ENCODE assay signal across 29 cellular contexts in genomic region chr1:181175356-181175755, GRCh38.
"Had no signal": no experiment of that assay in that cellular context is flagged by ENCODE, and none has a peak within 500 bp of the region (broad histone marks: within the 10 kb centered on the region; RNA-seq: fewer than 3 reads in every experiment).

No MANE protein-coding gene starts in this region.

- H3K27ac Mint-ChIP-seq: memory B cell; natural killer cell treated with Interleukin-12 subunit alpha and Interleukin-12 subunit beta and Interleukin-15 and Interleukin-18, amount 100 ng/mL, for 72 hours; neural progenitor cell; stimulated activated memory B cell treated with anti-CD40 and anti-IgM and Interleukin-4, amounts not matched to agents 10 μg/mL and 1 μg/mL and 100 μg/mL, for 72 hours; stimulated activated naive CD8-positive, alpha-beta T cell treated with anti-CD3 and anti-CD28 coated beads, Interleukin-15, Interleukin-2, amounts not matched to agents 100 ng/mL and 50 ng/mL, for 24 hours had no signal

- H3K9me3 Mint-ChIP-seq: memory B cell; natural killer cell treated with Interleukin-12 subunit alpha and Interleukin-12 subunit beta and Interleukin-15 and Interleukin-18, amount 100 ng/mL, for 72 hours; stimulated activated memory B cell treated with anti-CD40 and anti-IgM and Interleukin-4, amounts not matched to agents 10 μg/mL and 1 μg/mL and 100 μg/mL, for 72 hours; stimulated activated naive CD8-positive, alpha-beta T cell treated with anti-CD3 and anti-CD28 coated beads, Interleukin-15, Interleukin-2, amounts not matched to agents 100 ng/mL and 50 ng/mL, for 24 hours had no signal

- FAIRE-seq: keratinocyte had no signal

- ATAC-seq: gastroesophageal sphincter; left lung; lower lobe of right lung; natural killer cell treated with Interleukin-12 subunit alpha and Interleukin-12 subunit beta and Interleukin-15 and Interleukin-18, amount 100 ng/mL, for 72 hours; stimulated activated memory B cell treated with anti-CD40 and anti-IgM and Interleukin-4, amounts not matched to agents 10 μg/mL and 1 μg/mL and 100 μg/mL, for 72 hours; upper lobe of right lung had no signal

- H3K4me1 ChIP-seq: left lung, lower lobe of right lung, parathyroid adenoma, prostate gland, right lobe of liver, vagina had no signal

- H3K4me3 ChIP-seq: dorsolateral prefrontal cortex, esophagus muscularis mucosa, gastroesophageal sphincter, left lung, lower lobe of right lung, neural progenitor cell, prostate gland, right lobe of liver, spleen, testis, tibial nerve, upper lobe of right lung, vagina had no signal

- H3K9ac ChIP-seq: neural progenitor cell, parathyroid adenoma had no signal

- H3K4me3 Mint-ChIP-seq: immature natural killer cell; memory B cell; natural killer cell treated with Interleukin-12 subunit alpha and Interleukin-12 subunit beta and Interleukin-15 and Interleukin-18, amount 100 ng/mL, for 72 hours; neural progenitor cell; stimulated activated memory B cell treated with anti-CD40 and anti-IgM and Interleukin-4, amounts not matched to agents 10 μg/mL and 1 μg/mL and 100 μg/mL, for 72 hours; stimulated activated naive CD8-positive, alpha-beta T cell treated with anti-CD3 and anti-CD28 coated beads, Interleukin-15, Interleukin-2, amounts not matched to agents 100 ng/mL and 50 ng/mL, for 24 hours had no signal

- DNase-seq: cortex of kidney; dorsolateral prefrontal cortex; effector memory CD4-positive, alpha-beta T cell; glutamatergic neuron; immature natural killer cell; left lung; lower lobe of right lung; midbrain; occipital lobe; right lobe of liver; spleen; stimulated activated CD4-positive, alpha-beta T cell treated with anti-CD3 and anti-CD28 coated beads, Interleukin-15, amount 100 ng/mL, for 24 hours; stimulated activated CD4-positive, alpha-beta T cell treated with anti-CD3 and anti-CD28 coated beads, Interleukin-1b, Interleukin-23, amount 100 ng/mL, for 48 hours; stimulated activated CD4-positive, alpha-beta T cell treated with anti-CD3 and anti-CD28 coated beads, Interleukin-4, amount 100 ng/mL, for 24 hours; testis; upper lobe of right lung had no signal

- H3K27ac ChIP-seq: dorsolateral prefrontal cortex, epithelial cell of prostate, esophagus muscularis mucosa, gastroesophageal sphincter, left lung, lower lobe of right lung, neural progenitor cell, parathyroid adenoma, prostate gland, right lobe of liver, spleen, testis, tibial nerve, upper lobe of right lung, vagina had no signal

- H3K36me3 ChIP-seq: esophagus muscularis mucosa, gastroesophageal sphincter, left lung, lower lobe of right lung, neural progenitor cell, prostate gland, right lobe of liver, spleen, tibial nerve, upper lobe of right lung, vagina had no signal

- H3K27me3 Mint-ChIP-seq: stimulated activated naive CD8-positive, alpha-beta T cell treated with anti-CD3 and anti-CD28 coated beads, Interleukin-15, Interleukin-2, amounts not matched to agents 100 ng/mL and 50 ng/mL, for 24 hours had no signal

- H3K4me1 Mint-ChIP-seq: memory B cell; stimulated activated memory B cell treated with anti-CD40 and anti-IgM and Interleukin-4, amounts not matched to agents 10 μg/mL and 1 μg/mL and 100 μg/mL, for 72 hours had no signal

- H3K36me3 Mint-ChIP-seq: immature natural killer cell; memory B cell; natural killer cell treated with Interleukin-12 subunit alpha and Interleukin-12 subunit beta and Interleukin-15 and Interleukin-18, amount 100 ng/mL, for 72 hours; neural progenitor cell had no signal

- H3K27me3 ChIP-seq: dorsolateral prefrontal cortex, esophagus muscularis mucosa, gastroesophageal sphincter, left lung, right lobe of liver, testis, tibial nerve, upper lobe of right lung, vagina had no signal

- H3K9me3 ChIP-seq: lower lobe of right lung, prostate gland, right lobe of liver, testis, upper lobe of right lung, vagina had no signal
